8 cellular contexts compared by ENCODE assay signal in genomic region chr9:4984571-4985375, GRCh38. TPM values are rescaled to one million over a fixed set of nuclear protein-coding genes. Genes with fewer than 3 reads are reported as not detected.
DNase-seq lines count a peak whose midpoint lies in the region; ATAC-seq and TF ChIP-seq lines count a peak whose summit lies in the region.

Gene JAK2, plus strand, starts transcription at chr9:4985272. Its CDS starts 36,716 bp downstream, at chr9:5021988.

- peak within 1 kb of the TSS; percentile 97 for H3K27ac Mint-ChIP-seq in activated CD4-positive, alpha-beta T cell treated with anti-CD3 and anti-CD28 coated beads, Interleukin-2, amount 10 ng/mL, durations not matched to agents 7 days and 5 days

- H3K36me3 ChIP-seq in BE2C (no peaks in the 10 kb centered on the region), right lobe of liver (no peaks in the 10 kb centered on the region)

- peak; percentile 92 for DNase-seq in BE2C
- peak; percentile 73 to 80 for DNase-seq in NCI-H524 (lab: John Stamatoyannopoulos, UW)
- peak; percentile 91 for DNase-seq in activated CD4-positive, alpha-beta T cell treated with anti-CD3 and anti-CD28 coated beads, Interleukin-2, amount 10 ng/mL, durations not matched to agents 7 days and 5 days
- peak; percentile 86 for DNase-seq in dedifferentiated amniotic fluid mesenchymal stem cell (ENCODE audit: extremely low spot score)
- peak; percentile 93 to 95 (median 95) for DNase-seq in right lobe of liver
- peak; percentile 75 to 80 for DNase-seq in stimulated activated CD4-positive, alpha-beta T cell treated with anti-CD3 and anti-CD28 coated beads, Interleukin-4, amount 100 ng/mL, for 4 hours

- peak; percentile 92 for TF ChIP-seq POLR2A in right lobe of liver (IDR thresholded peaks at IDR 0.05)

- peaks cover 38% of the 10 kb centered on the region for H3K4me1 Mint-ChIP-seq in activated CD4-positive, alpha-beta T cell treated with anti-CD3 and anti-CD28 coated beads, Interleukin-2, amount 10 ng/mL, durations not matched to agents 7 days and 5 days

- WGBS in right lobe of liver (ENCODE audit: insufficient coverage, low coverage, low lambda C conversion rate, missing lambda C conversion rate) = 0% methylated on average over 22 of the region's 88 CpGs

- H3K4me3 Mint-ChIP-seq in activated CD4-positive, alpha-beta T cell treated with anti-CD3 and anti-CD28 coated beads, Interleukin-2, amount 10 ng/mL, durations not matched to agents 7 days and 5 days = no peak within 1 kb of the TSS

- H3K27me3 ChIP-seq in BE2C = peaks cover 10% of the 10 kb centered on the region
- no peaks in the 10 kb centered on the region for H3K27me3 ChIP-seq in right lobe of liver

- H3K4me1 ChIP-seq in BE2C = no peaks in the 10 kb centered on the region
- peaks cover 0 to 23% (median 2%) of the 10 kb centered on the region in 4 donors for H3K4me1 ChIP-seq in right lobe of liver

- peak; percentile 63 for ATAC-seq in GM19035 (IDR thresholded peaks at IDR 0.05; ENCODE audit: unreplicated experiment)
- ATAC-seq in HG03378 (IDR thresholded peaks at IDR 0.05; ENCODE audit: unreplicated experiment) = peak; percentile 53
- ATAC-seq in right lobe of liver = peak; percentile 89 to 94 (median 92)

- H3K27ac ChIP-seq in right lobe of liver = peak within 1 kb of the TSS; percentile 92 to 95 (median 95)

- POLR2A ChIA-PET in activated CD4-positive, alpha-beta T cell treated with anti-CD3 and anti-CD28 coated beads, Interleukin-2, amount 10 ng/mL, durations not matched to agents 7 days and 5 days (lab: Charles Lee) = interaction anchor here (0.6 to 1.3 kb wide), 3 partner anchors 13 to 133 kb away, joined by 4 to 6 read pairs (median 6); no protein-coding TSS in a partner anchor

- peak within 1 kb of the TSS; percentile 76 for H3K4me3 ChIP-seq in BE2C (ENCODE audit: low read depth, low read length)
- H3K4me3 ChIP-seq in right lobe of liver = peak within 1 kb of the TSS; percentile 65 to 76 (median 69)

- CTCF ChIA-PET in activated CD4-positive, alpha-beta T cell treated with anti-CD3 and anti-CD28 coated beads, Interleukin-2, amount 10 ng/mL, durations not matched to agents 7 days and 5 days (lab: Charles Lee) = interaction anchor here (0.6 to 1.6 kb wide), 9 partner anchors 14 to 602 kb away, joined by 3 to 4 read pairs (median 3); no protein-coding TSS in a partner anchor

- no peaks in the 10 kb centered on the region for H3K9me3 Mint-ChIP-seq in activated CD4-positive, alpha-beta T cell treated with anti-CD3 and anti-CD28 coated beads, Interleukin-2, amount 10 ng/mL, durations not matched to agents 7 days and 5 days

- TF ChIP-seq CTCF in BE2C (IDR thresholded peaks at IDR 0.05; ENCODE audit: low read depth, low read length) (peak; percentile 26), right lobe of liver (IDR thresholded peaks at IDR 0.05) (peak; percentile 22 to 55 (median 48))

- peaks cover 20% of the 10 kb centered on the region for H3K36me3 Mint-ChIP-seq in activated CD4-positive, alpha-beta T cell treated with anti-CD3 and anti-CD28 coated beads, Interleukin-2, amount 10 ng/mL, durations not matched to agents 7 days and 5 days (ENCODE audit: low read depth)

- no peaks in the 10 kb centered on the region for H3K27me3 Mint-ChIP-seq in activated CD4-positive, alpha-beta T cell treated with anti-CD3 and anti-CD28 coated beads, Interleukin-2, amount 10 ng/mL, durations not matched to agents 7 days and 5 days

- intact Hi-C loops in right lobe of liver (cut with DNase I) = no loop called here

- H3K9me3 ChIP-seq in BE2C (no peaks in the 10 kb centered on the region), right lobe of liver (no peaks in the 10 kb centered on the region)

RNA-seq across cellular contexts. Expression of gene JAK2, which starts in this region (rescaled TPM):
- polyA plus RNA-seq in BE2C (2012; ENCODE audit: insufficient read depth, insufficient read length, low read depth) = 0.22 TPM
- 10 to 100 TPM; 53.4 to 55.4 TPM for total RNA-seq in activated CD4-positive, alpha-beta T cell treated with anti-CD3 and anti-CD28 coated beads, Interleukin-2, amount 10 ng/mL, durations not matched to agents 7 days and 5 days
- total RNA-seq in right lobe of liver = 1 to 10 TPM; 3.6 to 6.5 (median 4.4) TPM

Comparison
In these comparisons a context has a peak if more than half of its experiments do, and no peak if none do; other contexts are left out.
1. Peak in every context shown above with its lines: DNase-seq, ATAC-seq, H3K4me3 ChIP-seq and H3K27ac ChIP-seq.
2. RNA of gene JAK2 (total RNA-seq): 53.4 to 55.4 TPM in activated CD4-positive, alpha-beta T cell treated with anti-CD3 and anti-CD28 coated beads, Interleukin-2, amount 10 ng/mL, durations not matched to agents 7 days and 5 days; 3.6 to 6.5 TPM in right lobe of liver; every median in the first group is over 4 times any median in the second.